21 cellular contexts compared by ENCODE assay signal in genomic region chr17:38681096-38681495, GRCh38.
"Had no signal": no experiment of that assay in that cellular context is flagged by ENCODE, and none has a peak within 500 bp of the region (broad histone marks: within the 10 kb centered on the region; RNA-seq: fewer than 3 reads in every experiment).

No MANE protein-coding gene starts in this region.

- H3K27ac ChIP-seq: RWPE1 had no signal

- H3K9me3 ChIP-seq: SK-N-SH had no signal

- H3K9ac ChIP-seq: SK-N-SH had no signal

- DNase-seq: KBM-7; MM.1S; NCI-H1092 treated with DMSO at 0.1 percent for 48 hours; NCI-H1436; NCI-H187; NCI-H2029; NCI-H2081 treated with DMSO at 0.1 percent for 48 hours; NCI-H2171; NCI-H226; NCI-H446; NCI-H510A; NCI-H524 treated with DMSO at 0.1 percent for 48 hours; NCI-H69; NCI-H774; NK-92 treated with Interleukin-12 subunit alpha and Interleukin-12 subunit beta, amount 100 ng/mL, for 24 hours; PC-3; SHP77; SK-N-SH; SW 1271 had no signal

- H3K4me2 ChIP-seq: SK-N-SH had no signal

- ATAC-seq: Panc1, PC-3 had no signal
